8 cellular contexts compared by ENCODE assay signal in the genomic region with DNA sequence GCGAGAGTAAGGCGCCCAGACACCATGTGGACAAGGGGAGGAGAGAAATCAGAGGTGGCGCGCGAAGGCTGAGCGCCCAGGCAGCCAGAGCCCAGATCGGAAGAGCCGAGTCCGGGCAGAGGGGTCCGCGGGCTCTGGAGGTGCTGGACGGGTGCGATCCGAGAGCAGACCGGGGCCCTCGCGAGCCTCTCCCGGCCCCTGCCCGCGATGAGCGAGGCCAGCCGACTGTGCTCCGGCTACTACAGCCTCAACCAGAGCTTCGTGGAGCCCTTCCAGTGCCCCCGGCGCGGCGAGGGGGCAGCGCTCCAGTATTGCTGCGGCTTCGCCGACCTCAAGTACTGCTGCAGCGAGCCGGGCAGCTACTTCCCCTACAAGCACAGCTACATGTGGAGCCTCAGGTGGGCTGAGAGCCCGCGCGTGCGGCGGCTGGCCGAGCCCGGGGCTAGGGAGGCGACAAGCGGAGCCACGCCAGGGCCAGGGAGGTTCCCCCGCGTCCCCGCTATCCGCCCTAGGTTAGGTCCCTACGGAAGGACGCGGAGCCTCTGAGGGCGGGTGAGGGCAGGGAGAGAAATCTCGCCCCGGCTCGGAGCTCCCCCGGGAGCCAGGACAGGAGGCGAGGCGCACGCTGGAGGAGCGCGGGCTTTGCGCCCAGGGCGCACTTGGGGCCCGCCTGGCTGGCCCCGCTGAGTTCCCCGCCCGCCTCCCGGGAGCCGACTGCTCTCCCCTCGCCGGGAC. TPM values are rescaled to one million over a fixed set of nuclear protein-coding genes. Genes with fewer than 3 reads are reported as not detected.
A peak's percentile ranks its signal among the peaks of the same experiment; 100 is the strongest.
DNase-seq lines count a peak whose midpoint lies in the region; ATAC-seq and TF ChIP-seq lines count a peak whose summit lies in the region.

A gene (plus strand): TSS at position 87 of the 735 bp plus-strand sequence. CDS start 121 bp downstream, at position 208.

- H3K27ac ChIP-seq in aorta (ENCODE audit: low read depth in 1 of 2, low read length in 2 of 2): no peak within 1 kb of the TSS
- no peak within 1 kb of the TSS for H3K27ac ChIP-seq in prostate gland

- H3K4me1 ChIP-seq in aorta (ENCODE audit: control insufficient read depth in 1 of 2, insufficient read depth in 2 of 2, low read length in 2 of 2) (no peaks in the 10 kb centered on the region), prostate gland (replicated peaks) (no peaks in the 10 kb centered on the region)

- in situ Hi-C loops in astrocyte of the cerebellum (cut with HindIII; ENCODE audit: low sequenced_read_pairs): no loop called here

- ATAC-seq in aorta (ENCODE audit: low FRiP score) (peak; percentile 58), sciatic nerve (no peak)

- TF ChIP-seq POLR2A in prostate gland (IDR thresholded peaks at IDR 0.05): no peak

- TF ChIP-seq CTCF in LNCaP clone FGC (IDR thresholded peaks at IDR 0.05; ENCODE audit: control insufficient read depth, extremely low read depth, insufficient read depth) (no peak), astrocyte of the cerebellum (IDR thresholded peaks at IDR 0.05; ENCODE audit: low read depth, low read length, missing control alignments) (no peak), kidney epithelial cell (IDR thresholded peaks at IDR 0.05; ENCODE audit: insufficient read depth, low read length, poor library complexity, severe bottlenecking) (no peak), prostate gland (IDR thresholded peaks at IDR 0.05) (no peak)

- DNase-seq in GM03348 (ENCODE audit: low spot score): peak; percentile 36
- DNase-seq in LNCaP clone FGC (ENCODE audit: low read depth): no peak
- no peak for DNase-seq in astrocyte of the cerebellum (ENCODE audit: low read depth)
- DNase-seq in kidney epithelial cell (ENCODE audit: low read depth): no peak
- DNase-seq in aorta: peak in 1 of 2 donors; percentile 70
- DNase-seq in prostate gland (ENCODE audit: low spot score): no peak
- no peak for DNase-seq in LoVo (ENCODE audit: low spot score)
- DNase-seq in sciatic nerve (ENCODE audit: low spot score): no peak

- H3K36me3 ChIP-seq in kidney epithelial cell (ENCODE audit: control insufficient read depth, insufficient read depth, low read length): no peaks in the 10 kb centered on the region
- no peaks in the 10 kb centered on the region for H3K36me3 ChIP-seq in aorta (ENCODE audit: control insufficient read depth in 1 of 2, insufficient read depth in 2 of 2, low read length in 1 of 2)
- H3K36me3 ChIP-seq in prostate gland: no peaks in the 10 kb centered on the region

- H3K4me3 ChIP-seq in LNCaP clone FGC (ENCODE audit: low read depth, low read length) (peak within 1 kb of the TSS; percentile 36), astrocyte of the cerebellum (ENCODE audit: low read depth, low read length) (peak within 1 kb of the TSS; percentile 38), kidney epithelial cell (ENCODE audit: low read depth, low read length) (peak within 1 kb of the TSS; percentile 29), aorta (ENCODE audit: low read length in 2 of 2) (peak within 1 kb of the TSS in 1 of 2 donors; percentile 28), prostate gland (peak within 1 kb of the TSS in 1 of 2 donors; percentile 7)

- intact Hi-C loops in aorta (cut with DNase I) (no loop called here), prostate gland (cut with DNase I) (no loop called here), sciatic nerve (cut with DNase I) (loop anchor here (2.0 kb wide), 1 partner anchor 62 kb away; no protein-coding TSS in a partner anchor)

- H3K9me3 ChIP-seq in aorta (ENCODE audit: control insufficient read depth, low read length): no peaks in the 10 kb centered on the region
- no peaks in the 10 kb centered on the region for H3K9me3 ChIP-seq in prostate gland

- H3K27me3 ChIP-seq in kidney epithelial cell (ENCODE audit: control insufficient read depth, insufficient read depth, low read length) (peaks cover 15% of the 10 kb centered on the region), aorta (ENCODE audit: control insufficient read depth in 1 of 2, insufficient read depth in 2 of 2, low read length in 1 of 2) (no peaks in the 10 kb centered on the region), prostate gland (replicated peaks; ENCODE audit: insufficient read depth) (peaks cover 5% of the 10 kb centered on the region)

- 1% methylated on average over 44 to 71 of the region's 71 CpGs for WGBS in aorta, 2 donors
- 2% methylated on average over 54 of the region's 71 CpGs for WGBS in prostate gland

RNA-seq across cellular contexts. Expression of the gene that starts here (rescaled TPM):
- not detected in 2 replicates for total RNA-seq in kidney epithelial cell
- not detected for total RNA-seq in aorta
- not detected for polyA plus RNA-seq in aorta
- total RNA-seq in prostate gland: not detected
- not detected for total RNA-seq in sciatic nerve

Comparison
In these comparisons a context has a peak if more than half of its experiments do, and no peak if none do; other contexts are left out.
1. Peak in ATAC-seq in aorta; RNA of the gene not detected or under 1 TPM.